In genomic region chr18:6414118-6414722, GRCh38 we compare ENCODE assay signal across 8 cellular contexts. TPM values are rescaled to one million over a fixed set of nuclear protein-coding genes. Genes with fewer than 3 reads are reported as not detected.
A peak's percentile ranks its signal among the peaks of the same experiment; 100 is the strongest.
DNase-seq lines count a peak whose midpoint lies in the region; ATAC-seq and TF ChIP-seq lines count a peak whose summit lies in the region.

No MANE protein-coding gene starts in this region.

- H3K4me2 ChIP-seq in parathyroid adenoma (ENCODE audit: low read length), result peak overlapping the region; percentile 70

- peaks cover 7% of the 10 kb centered on the region for H3K79me2 ChIP-seq in parathyroid adenoma

- H3K9me3 ChIP-seq in left ventricle myocardium inferior (replicated peaks) (no peaks in the 10 kb centered on the region), parathyroid adenoma (ENCODE audit: control insufficient read depth, low read length) (no peaks in the 10 kb centered on the region)

- peak overlapping the region; percentile 94 for H2AFZ ChIP-seq in parathyroid adenoma

- ATAC-seq in GM21367 (IDR thresholded peaks at IDR 0.05; ENCODE audit: unreplicated experiment) (peak; percentile 81), HG03571 (IDR thresholded peaks at IDR 0.05; ENCODE audit: unreplicated experiment) (peak; percentile 82)

- H3K27me3 ChIP-seq in left ventricle myocardium inferior (ENCODE audit: low read depth) (peaks cover 54% of the 10 kb centered on the region), parathyroid adenoma (ENCODE audit: control insufficient read depth, insufficient read depth, low read length) (no peaks in the 10 kb centered on the region)

- peak; percentile 54 for DNase-seq in DMS79 treated with DMSO at 0.1 percent for 48 hours (lab: John Stamatoyannopoulos, UW)
- DNase-seq in activated naive CD4-positive, alpha-beta T cell treated with Interleukin-2 at 50 U/mL for 16 hours, result peak; percentile 4
- peak; percentile 51 for DNase-seq in left ventricle myocardium inferior
- DNase-seq in NCI-H2196 treated with DMSO at 0.1 percent for 48 hours (lab: John Stamatoyannopoulos, UW; ENCODE audit: unreplicated experiment), result no peak
- no peak for DNase-seq in activated effector memory CD4-positive, alpha-beta T cell treated with anti-CD3 and anti-CD28 coated beads, Interleukin-2, amount 50 U/mL, for 16 hours

- H3K36me3 ChIP-seq in left ventricle myocardium inferior (no peaks in the 10 kb centered on the region), parathyroid adenoma (ENCODE audit: control insufficient read depth, insufficient read depth, low read length) (no peaks in the 10 kb centered on the region)

- TF ChIP-seq CTCF in left ventricle myocardium inferior (IDR thresholded peaks at IDR 0.05; ENCODE audit: borderline replicate concordance) (peak; percentile 25), parathyroid adenoma (IDR thresholded peaks at IDR 0.05) (peak; percentile 37)

- H3K9ac ChIP-seq in parathyroid adenoma, result peak overlapping the region; percentile 64

- peak overlapping the region; percentile 64 for H3K27ac ChIP-seq in left ventricle myocardium inferior (replicated peaks)
- H3K27ac ChIP-seq in parathyroid adenoma, result peak overlapping the region; percentile 80

- intact Hi-C loops in left ventricle myocardium inferior (cut with micrococcal nuclease), result no loop called here

- peaks cover 14% of the 10 kb centered on the region for H3K4me1 ChIP-seq in left ventricle myocardium inferior
- no peaks in the 10 kb centered on the region for H3K4me1 ChIP-seq in parathyroid adenoma

- H3K4me3 ChIP-seq in left ventricle myocardium inferior (peak overlapping the region; percentile 79), parathyroid adenoma (ENCODE audit: low read depth, low read length) (peak overlapping the region; percentile 55)

RNA-seq across cellular contexts. Expression of gene L3MBTL4, which starts 0.5 kb away (rescaled TPM):
- total RNA-seq in left ventricle myocardium inferior, result 3.5 TPM

Comparison
In these comparisons a context has a peak if more than half of its experiments do, and no peak if none do; other contexts are left out.
1. DNase-seq: peak in DMS79 treated with DMSO at 0.1 percent for 48 hours (single experiment), activated naive CD4-positive, alpha-beta T cell treated with Interleukin-2 at 50 U/mL for 16 hours (single experiment) and left ventricle myocardium inferior (single experiment); none in NCI-H2196 treated with DMSO at 0.1 percent for 48 hours (single experiment) and activated effector memory CD4-positive, alpha-beta T cell treated with anti-CD3 and anti-CD28 coated beads, Interleukin-2, amount 50 U/mL, for 16 hours (single experiment).